8 cellular contexts compared by ENCODE assay signal in the genomic region with DNA sequence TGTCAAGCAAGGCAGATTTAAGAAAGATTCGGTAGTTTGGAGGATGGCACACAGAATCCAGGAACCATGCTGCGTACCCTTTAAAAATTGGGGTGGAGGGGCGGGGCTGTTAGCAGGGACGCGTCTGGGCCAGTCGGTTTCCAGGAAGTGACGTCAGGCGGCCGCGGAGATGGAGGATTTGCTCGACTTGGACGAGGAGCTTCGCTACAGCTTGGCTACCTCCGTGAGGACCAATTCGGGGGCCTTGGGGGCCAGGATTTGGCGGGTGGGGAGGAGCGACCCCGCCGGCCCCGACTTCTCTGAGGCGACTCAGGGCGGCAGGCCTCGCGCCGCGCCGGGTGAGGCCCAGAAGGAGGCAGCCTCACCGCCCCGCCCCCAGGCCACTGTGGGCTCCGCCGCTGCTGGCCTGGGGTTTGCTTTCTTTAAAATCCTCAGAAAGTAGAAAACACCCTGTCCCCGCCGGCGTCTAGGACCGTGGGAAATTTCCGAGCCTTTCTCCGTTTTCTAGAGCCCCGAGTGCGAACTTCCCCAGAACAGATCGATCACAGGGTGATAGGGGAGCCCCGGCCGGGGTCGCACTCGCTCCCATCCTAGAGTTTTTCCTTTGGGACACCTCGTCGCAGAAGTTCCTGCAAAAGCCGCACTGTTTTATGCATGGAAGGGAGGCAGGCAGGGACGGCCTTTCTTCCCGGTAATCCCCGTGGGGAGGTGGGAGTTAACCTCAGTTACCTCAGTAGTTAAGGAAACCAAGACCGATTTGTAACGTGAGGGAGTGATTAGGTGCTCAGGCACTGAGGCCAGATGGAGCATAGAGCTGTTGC. TPM values are rescaled to one million over a fixed set of nuclear protein-coding genes. Genes with fewer than 3 reads are reported as not detected.
DNase-seq lines count a peak whose midpoint lies in the region; ATAC-seq and TF ChIP-seq lines count a peak whose summit lies in the region.

Gene IFT43, plus strand, starts transcription at position 146 of the 821 bp plus-strand sequence. Its CDS starts 24 bp downstream, at position 170.

- H3K36me3 Mint-ChIP-seq in T-helper 2 cell treated with Interferon-gamma antibody and Interleukin-4, amounts not matched to agents 5 μg/mL and 100 μg/mL, for 36 hours (ENCODE audit: low read depth) = no peaks in the 10 kb centered on the region

- ATAC-seq in HG02678 (IDR thresholded peaks at IDR 0.05; ENCODE audit: unreplicated experiment) = peak; percentile 76

- H3K4me3 Mint-ChIP-seq in T-helper 2 cell treated with Interferon-gamma antibody and Interleukin-4, amounts not matched to agents 5 μg/mL and 100 μg/mL, for 36 hours = peak within 1 kb of the TSS; percentile 78

- WGBS in urinary bladder = under 1% methylated on average over 52 of the region's 52 CpGs

- H3K4me3 ChIP-seq in GM12865 (ENCODE audit: low read depth, low read length) (peak within 1 kb of the TSS; percentile 99), right atrium auricular region (peak within 1 kb of the TSS; percentile 80 to 95), urinary bladder (ENCODE audit: low read depth, low read length) (peak within 1 kb of the TSS; percentile 81)

- no peaks in the 10 kb centered on the region for H3K9me3 ChIP-seq in right atrium auricular region

- H3K4me1 ChIP-seq in right atrium auricular region (peaks cover 0 to 53% of the 10 kb centered on the region in 2 donors), urinary bladder (ENCODE audit: insufficient read depth) (peaks cover 4% of the 10 kb centered on the region)

- H3K27ac Mint-ChIP-seq in T-helper 2 cell treated with Interferon-gamma antibody and Interleukin-4, amounts not matched to agents 5 μg/mL and 100 μg/mL, for 36 hours = peak within 1 kb of the TSS; percentile 66

- H3K27me3 Mint-ChIP-seq in T-helper 2 cell treated with Interferon-gamma antibody and Interleukin-4, amounts not matched to agents 5 μg/mL and 100 μg/mL, for 36 hours (ENCODE audit: low read depth) = peaks cover 22% of the 10 kb centered on the region

- H3K36me3 ChIP-seq in right atrium auricular region = peaks cover 16% of the 10 kb centered on the region
- no peaks in the 10 kb centered on the region for H3K36me3 ChIP-seq in urinary bladder (ENCODE audit: insufficient read depth)

- peaks cover 16% of the 10 kb centered on the region for H3K4me1 Mint-ChIP-seq in T-helper 2 cell treated with Interferon-gamma antibody and Interleukin-4, amounts not matched to agents 5 μg/mL and 100 μg/mL, for 36 hours (ENCODE audit: low read depth)

- no peaks in the 10 kb centered on the region for H3K27me3 ChIP-seq in right atrium auricular region

- no peaks in the 10 kb centered on the region for H3K9me3 Mint-ChIP-seq in T-helper 2 cell treated with Interferon-gamma antibody and Interleukin-4, amounts not matched to agents 5 μg/mL and 100 μg/mL, for 36 hours

- DNase-seq in GM12865 (ENCODE audit: low read depth) (peak; percentile 80), NCI-H1417 (lab: John Stamatoyannopoulos, UW) (peak; percentile 80 to 88 (median 83)), right atrium auricular region (ENCODE audit: low spot score) (peak; percentile 94), pulmonary artery endothelial cell (ENCODE audit: low read depth, low spot score) (peak; percentile 40)
- DNase-seq in T-helper 2 cell treated with Interferon-gamma antibody and Interleukin-4, amounts not matched to agents 5 μg/mL and 100 μg/mL, for 36 hours (ENCODE audit: low spot score) = peak; percentile 88

- H3K27ac ChIP-seq in angular gyrus (ENCODE audit: low read depth, low read length) = peak within 1 kb of the TSS; percentile 32
- H3K27ac ChIP-seq in right atrium auricular region = peak within 1 kb of the TSS; percentile 97 to 99
- H3K27ac ChIP-seq in urinary bladder (ENCODE audit: low read depth) = peak within 1 kb of the TSS; percentile 72

- TF ChIP-seq CTCF in GM12865 (IDR thresholded peaks at IDR 0.05; ENCODE audit: insufficient read depth, low read depth, low read length, missing control alignments) (no peak), right atrium auricular region (IDR thresholded peaks at IDR 0.05) (no peak)

RNA-seq across cellular contexts. Expression of gene IFT43, which starts in this region (rescaled TPM):
- total RNA-seq in right atrium auricular region = 10 to 100 TPM; 32.6 to 59.0 TPM
- total RNA-seq in pulmonary artery endothelial cell = 22.9 and 25.9 TPM in 2 replicates
- total RNA-seq in urinary bladder = 31.2 TPM
- polyA plus RNA-seq in urinary bladder = 39.3 TPM

Comparison
In these comparisons a context has a peak if more than half of its experiments do, and no peak if none do; other contexts are left out.
1. Peak in every context shown above with its lines: DNase-seq, ATAC-seq, H3K4me3 ChIP-seq and H3K27ac ChIP-seq.
2. DNase-seq: peak in every context shown above with its lines; median percentile 94 in right atrium auricular region; 88 in T-helper 2 cell treated with Interferon-gamma antibody and Interleukin-4, amounts not matched to agents 5 μg/mL and 100 μg/mL, for 36 hours; 83 in NCI-H1417; 80 in GM12865; 40 in pulmonary artery endothelial cell.
3. H3K27ac ChIP-seq: peak in every context shown above with its lines; median percentile 98 in right atrium auricular region; 72 in urinary bladder; 32 in angular gyrus.